Comparison of ENCODE assay signal across 7 cellular contexts in genomic region chr2:67479256-67479655, GRCh38.
"Had no signal": no experiment of that assay in that cellular context is flagged by ENCODE, and none has a peak within 500 bp of the region (broad histone marks: within the 10 kb centered on the region; RNA-seq: fewer than 3 reads in every experiment).

No MANE protein-coding gene starts in this region.

- H3K4me3 ChIP-seq: GM23248, HAP-1 had no signal

- H3K36me3 ChIP-seq: HAP-1 had no signal

- H3K4me1 Mint-ChIP-seq: IgD-negative memory B cell had no signal

- H3K4me1 ChIP-seq: HAP-1 had no signal

- H3K9ac ChIP-seq: GM23248 had no signal

- H3K9me3 Mint-ChIP-seq: HFFc6 had no signal

- DNase-seq: GM23248, GOT3, H7, HFFc6 had no signal

- H3K27ac Mint-ChIP-seq: HFFc6, IgD-negative memory B cell had no signal

- H2AFZ ChIP-seq: GM23248 had no signal

- H3K4me3 Mint-ChIP-seq: HFFc6, IgD-negative memory B cell had no signal

- H3K36me3 Mint-ChIP-seq: IgD-negative memory B cell had no signal

- H3K9me3 ChIP-seq: HAP-1 had no signal

- H3K27ac ChIP-seq: GM23248, HL-60 had no signal
